ENCODE assay signal across 21 cellular contexts in the genomic region with DNA sequence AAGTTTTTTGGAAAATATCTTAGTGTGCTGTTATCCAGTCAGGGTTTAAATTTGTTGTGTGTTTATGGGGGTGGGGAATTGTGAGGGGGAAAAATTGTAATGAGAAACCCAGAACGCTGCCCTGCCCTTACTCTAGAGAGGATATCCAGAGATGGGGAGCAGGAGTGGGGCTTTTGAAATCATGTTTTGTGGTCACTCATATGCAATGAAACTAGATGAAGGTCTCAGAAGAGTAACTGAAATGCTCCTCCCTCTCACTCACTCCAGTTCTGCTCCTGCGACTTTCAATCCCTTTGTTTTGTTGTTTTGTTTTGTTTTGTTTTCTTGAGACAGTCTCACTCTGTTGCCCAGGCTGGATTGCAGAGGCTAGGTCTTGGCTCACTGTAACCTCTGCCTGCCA.
"Had no signal": no experiment of that assay in that cellular context is flagged by ENCODE, and none has a peak within 500 bp of the region (broad histone marks: within the 10 kb centered on the region; RNA-seq: fewer than 3 reads in every experiment).

No MANE protein-coding gene starts in this region.

- H2AFZ ChIP-seq: PC-9 had no signal

- ATAC-seq: activated CD4-positive, alpha-beta T cell treated with anti-CD3 and anti-CD28 coated beads for 36 hours; activated T-cell treated with anti-CD3 and anti-CD28 coated beads, Interleukin-2, amount 50 U/mL, for 72 hours had no signal

- DNase-seq: activated CD4-positive, alpha-beta memory T cell treated with anti-CD3 and anti-CD28 coated beads, Interleukin-2, amount 10 ng/mL, durations not matched to agents 7 days and 5 days; activated CD4-positive, alpha-beta T cell treated with anti-CD3 and anti-CD28 coated beads for 36 hours; activated CD4-positive, alpha-beta T cell treated with anti-CD3 and anti-CD28 coated beads, Interleukin-2, amount 50 U/mL, for 1 hour; activated naive CD4-positive, alpha-beta T cell treated with anti-CD3 and anti-CD28 coated beads, Interleukin-2, amount 50 U/mL, for 16 hours; activated naive CD8-positive, alpha-beta T cell treated with anti-CD3 and anti-CD28 coated beads, Interleukin-2, amount 10 ng/mL, durations not matched to agents 7 days and 5 days; activated T-cell treated with anti-CD3 and anti-CD28 coated beads for 4 hours; activated T-cell treated with anti-CD3 and anti-CD28 coated beads, Interleukin-2, amount 50 U/mL, for 72 hours; adrenal gland; anterior cingulate cortex; colonic mucosa; KBM-7; NCI-H1048; NCI-H187 treated with DMSO at 0.1 percent for 48 hours; NCI-H2081 treated with DMSO at 0.1 percent for 48 hours; NCI-H2171 treated with DMSO at 0.1 percent for 48 hours; NCI-H510A treated with DMSO at 0.1 percent for 48 hours; PC-9; SHP77 treated with DMSO at 0.1 percent for 48 hours; T-helper 2 cell; T1000 had no signal

- H3K4me3 ChIP-seq: adrenal gland, colonic mucosa, PC-9 had no signal

- H3K9me3 ChIP-seq: adrenal gland, colonic mucosa had no signal

- H3K36me3 ChIP-seq: adrenal gland, colonic mucosa, WERI-Rb-1 had no signal

- H3K4me2 ChIP-seq: PC-9 had no signal

- H3K27ac ChIP-seq: adrenal gland, colonic mucosa, PC-9, WERI-Rb-1 had no signal

- H3K4me1 ChIP-seq: adrenal gland, colonic mucosa had no signal

- H3K27me3 ChIP-seq: colonic mucosa had no signal
